ENCODE assay signal across 32 cellular contexts in genomic region chr6:99145738-99146137, GRCh38.
"Had no signal": no experiment of that assay in that cellular context is flagged by ENCODE, and none has a peak within 500 bp of the region (broad histone marks: within the 10 kb centered on the region; RNA-seq: fewer than 3 reads in every experiment).

No MANE protein-coding gene starts in this region.

- H3K36me3 ChIP-seq: ascending aorta, breast epithelium, cardiac muscle cell, colonic mucosa, gastrocnemius medialis, heart right ventricle had no signal

- DNase-seq: activated CD4-positive, alpha-beta memory T cell treated with anti-CD3 and anti-CD28 coated beads for 36 hours; activated CD4-positive, alpha-beta T cell treated with anti-CD3 and anti-CD28 coated beads for 36 hours; activated CD4-positive, alpha-beta T cell treated with anti-CD3 and anti-CD28 coated beads, Interleukin-2, amount 10 ng/mL, durations not matched to agents 24 days and 14 days; activated CD4-positive, CD25-positive, alpha-beta regulatory T cell; activated CD4-positive, CD25-positive, alpha-beta regulatory T cell treated with anti-CD3 and anti-CD28 coated beads, Interleukin-2, amount 50 U/mL, for 72 hours; activated CD8-positive, alpha-beta memory T cell treated with anti-CD3 and anti-CD28 coated beads, Interleukin-2, amount 10 ng/mL, durations not matched to agents 7 days and 5 days; activated CD8-positive, alpha-beta memory T cell treated with anti-CD3 and anti-CD28 coated beads, Interleukin-2, amount 50 U/mL, for 4 hours; activated CD8-positive, alpha-beta T cell treated with anti-CD3 and anti-CD28 coated beads, Interleukin-2, amount 10 ng/mL, durations not matched to agents 7 days and 5 days; activated effector memory CD4-positive, alpha-beta T cell treated with anti-CD3 and anti-CD28 coated beads, Interleukin-2, amount 50 U/mL, for 16 hours; activated naive CD4-positive, alpha-beta T cell treated with anti-CD3 and anti-CD28 coated beads for 36 hours; activated naive CD8-positive, alpha-beta T cell treated with anti-CD3 and anti-CD28 coated beads, Interleukin-2, amount 10 ng/mL, durations not matched to agents 7 days and 5 days; activated T-cell treated with anti-CD3 and anti-CD28 coated beads, Interleukin-2, amount 50 U/mL, for 1 hour; activated T-cell treated with anti-CD3 and anti-CD28 coated beads, Interleukin-2, amount 50 U/mL, for 48 hours; central memory CD4-positive, alpha-beta T cell; cerebellar nuclear complex; colonic mucosa; effector CD8-positive, alpha-beta T cell; foreskin keratinocyte; gastrocnemius medialis; heart right ventricle; T-helper 2 cell had no signal

- H3K36me3 Mint-ChIP-seq: activated CD4-positive, alpha-beta memory T cell treated with anti-CD3 and anti-CD28 coated beads for 36 hours; activated CD8-positive, alpha-beta memory T cell treated with anti-CD3 and anti-CD28 coated beads, Interleukin-2, amount 10 ng/mL, durations not matched to agents 7 days and 5 days; activated naive CD4-positive, alpha-beta T cell treated with anti-CD3 and anti-CD28 coated beads, Interleukin-2, amount 50 U/mL, for 72 hours; activated naive CD8-positive, alpha-beta T cell treated with anti-CD3 and anti-CD28 coated beads, Interleukin-2, amount 10 ng/mL, durations not matched to agents 7 days and 5 days; brain had no signal

- H3K27ac ChIP-seq: ascending aorta, breast epithelium, cardiac muscle cell, colonic mucosa, epithelial cell of prostate, foreskin keratinocyte, gastrocnemius medialis, heart right ventricle had no signal

- H3K27me3 ChIP-seq: ascending aorta, breast epithelium, cardiac muscle cell, colonic mucosa, foreskin keratinocyte, gastrocnemius medialis had no signal

- ATAC-seq: activated CD4-positive, alpha-beta T cell treated with anti-CD3 and anti-CD28 coated beads for 36 hours; activated CD8-positive, alpha-beta memory T cell treated with anti-CD3 and anti-CD28 coated beads, Interleukin-2, amount 10 ng/mL, durations not matched to agents 7 days and 5 days; activated CD8-positive, alpha-beta T cell treated with anti-CD3 and anti-CD28 coated beads, Interleukin-2, amount 10 ng/mL, durations not matched to agents 7 days and 5 days; activated naive CD4-positive, alpha-beta T cell treated with anti-CD3 and anti-CD28 coated beads, Interleukin-2, amount 50 U/mL, for 72 hours; esophagus mucosa; foreskin keratinocyte; heart right ventricle had no signal

- H3K27me3 Mint-ChIP-seq: activated CD4-positive, alpha-beta T cell treated with anti-CD3 and anti-CD28 coated beads, Interleukin-2, amount 10 ng/mL, durations not matched to agents 24 days and 14 days; activated naive CD8-positive, alpha-beta T cell treated with anti-CD3 and anti-CD28 coated beads, Interleukin-2, amount 10 ng/mL, durations not matched to agents 7 days and 5 days had no signal

- H3K4me3 ChIP-seq: ascending aorta, breast epithelium, cardiac muscle cell, colonic mucosa, gastrocnemius medialis, heart right ventricle had no signal

- H3K4me3 Mint-ChIP-seq: activated CD4-positive, alpha-beta memory T cell treated with anti-CD3 and anti-CD28 coated beads for 36 hours; activated CD4-positive, alpha-beta T cell treated with anti-CD3 and anti-CD28 coated beads for 36 hours; activated CD4-positive, alpha-beta T cell treated with anti-CD3 and anti-CD28 coated beads, Interleukin-2, amount 10 ng/mL, durations not matched to agents 24 days and 14 days; activated CD8-positive, alpha-beta memory T cell treated with anti-CD3 and anti-CD28 coated beads, Interleukin-2, amount 10 ng/mL, durations not matched to agents 7 days and 5 days; activated CD8-positive, alpha-beta T cell treated with anti-CD3 and anti-CD28 coated beads, Interleukin-2, amount 10 ng/mL, durations not matched to agents 7 days and 5 days; activated naive CD4-positive, alpha-beta T cell treated with anti-CD3 and anti-CD28 coated beads for 36 hours; activated naive CD8-positive, alpha-beta T cell treated with anti-CD3 and anti-CD28 coated beads, Interleukin-2, amount 10 ng/mL, durations not matched to agents 7 days and 5 days; activated T-helper 1 cell treated with anti-CD3 and anti-CD28 coated beads, Interleukin-12 subunit alpha, Interleukin-12 subunit beta, Interleukin-2, Interleukin-4 antibody, amounts not matched to agents 30 ng/mL and 10 ng/mL and 1 ng/mL, durations not matched to agents 14 hours and 24 hours and 36 hours; brain had no signal

- H3K4me1 Mint-ChIP-seq: activated CD4-positive, alpha-beta T cell treated with anti-CD3 and anti-CD28 coated beads for 36 hours; activated CD4-positive, alpha-beta T cell treated with anti-CD3 and anti-CD28 coated beads, Interleukin-2, amount 10 ng/mL, durations not matched to agents 24 days and 14 days; activated CD8-positive, alpha-beta memory T cell treated with anti-CD3 and anti-CD28 coated beads, Interleukin-2, amount 10 ng/mL, durations not matched to agents 7 days and 5 days; activated naive CD8-positive, alpha-beta T cell treated with anti-CD3 and anti-CD28 coated beads, Interleukin-2, amount 10 ng/mL, durations not matched to agents 7 days and 5 days had no signal

- H3K4me1 ChIP-seq: ascending aorta, breast epithelium, colonic mucosa, foreskin keratinocyte, gastrocnemius medialis had no signal

- H3K27ac Mint-ChIP-seq: activated CD4-positive, alpha-beta memory T cell treated with anti-CD3 and anti-CD28 coated beads for 36 hours; activated CD4-positive, alpha-beta T cell treated with anti-CD3 and anti-CD28 coated beads for 36 hours; activated CD4-positive, alpha-beta T cell treated with anti-CD3 and anti-CD28 coated beads, Interleukin-2, amount 10 ng/mL, durations not matched to agents 24 days and 14 days; activated CD8-positive, alpha-beta memory T cell treated with anti-CD3 and anti-CD28 coated beads, Interleukin-2, amount 10 ng/mL, durations not matched to agents 7 days and 5 days; activated CD8-positive, alpha-beta T cell treated with anti-CD3 and anti-CD28 coated beads, Interleukin-2, amount 10 ng/mL, durations not matched to agents 7 days and 5 days; activated naive CD4-positive, alpha-beta T cell treated with anti-CD3 and anti-CD28 coated beads for 36 hours; activated naive CD4-positive, alpha-beta T cell treated with anti-CD3 and anti-CD28 coated beads, Interleukin-2, amount 50 U/mL, for 72 hours; activated naive CD8-positive, alpha-beta T cell treated with anti-CD3 and anti-CD28 coated beads, Interleukin-2, amount 10 ng/mL, durations not matched to agents 7 days and 5 days; activated T-helper 1 cell treated with anti-CD3 and anti-CD28 coated beads, Interleukin-12 subunit alpha, Interleukin-12 subunit beta, Interleukin-2, Interleukin-4 antibody, amounts not matched to agents 30 ng/mL and 10 ng/mL and 1 ng/mL, durations not matched to agents 14 hours and 24 hours and 36 hours; activated T-helper 2 cell treated with anti-CD3 and anti-CD28 coated beads, Interferon-gamma antibody, Interleukin-2, Interleukin-4, amounts not matched to agents 10 μg/mL and 5 μg/mL and 100 μg/mL, durations not matched to agents 14 hours and 24 hours and 36 hours had no signal

- H3K9me3 Mint-ChIP-seq: activated CD4-positive, alpha-beta memory T cell treated with anti-CD3 and anti-CD28 coated beads for 36 hours; activated CD4-positive, alpha-beta T cell treated with anti-CD3 and anti-CD28 coated beads, Interleukin-2, amount 10 ng/mL, durations not matched to agents 24 days and 14 days; activated naive CD4-positive, alpha-beta T cell treated with anti-CD3 and anti-CD28 coated beads for 36 hours; activated naive CD4-positive, alpha-beta T cell treated with anti-CD3 and anti-CD28 coated beads, Interleukin-2, amount 50 U/mL, for 72 hours; activated naive CD8-positive, alpha-beta T cell treated with anti-CD3 and anti-CD28 coated beads, Interleukin-2, amount 10 ng/mL, durations not matched to agents 7 days and 5 days; activated T-helper 1 cell treated with anti-CD3 and anti-CD28 coated beads, Interleukin-12 subunit alpha, Interleukin-12 subunit beta, Interleukin-2, Interleukin-4 antibody, amounts not matched to agents 30 ng/mL and 10 ng/mL and 1 ng/mL, durations not matched to agents 14 hours and 24 hours and 36 hours; activated T-helper 2 cell treated with anti-CD3 and anti-CD28 coated beads, Interferon-gamma antibody, Interleukin-2, Interleukin-4, amounts not matched to agents 10 μg/mL and 5 μg/mL and 100 μg/mL, durations not matched to agents 14 hours and 24 hours and 36 hours had no signal

- H3K9me3 ChIP-seq: ascending aorta, breast epithelium, colonic mucosa, gastrocnemius medialis, heart right ventricle had no signal

- FAIRE-seq: endometrium, endothelial cell of umbilical vein had no signal
